In genomic region chr11:24496728-24497396, GRCh38 we compare ENCODE assay signal across 8 cellular contexts.
DNase-seq lines count a peak whose midpoint lies in the region; ATAC-seq and TF ChIP-seq lines count a peak whose summit lies in the region.

Gene LUZP2 (plus strand): TSS chr11:24497053.

- DNase-seq in DMS 273 (lab: John Stamatoyannopoulos, UW; ENCODE audit: unreplicated experiment), result peak; percentile 44
- no peak for DNase-seq in DMS 273 treated with DMSO at 0.1 percent for 48 hours (lab: John Stamatoyannopoulos, UW)
- DNase-seq in brain microvascular endothelial cell, result peak; percentile 18
- peak; percentile 36 for DNase-seq in inferior parietal cortex (ENCODE audit: extremely low spot score)
- no peak for DNase-seq in SIG-M5 treated with dmso at 0.1 percent for 504 hours (lab: John Stamatoyannopoulos, UW; ENCODE audit: unreplicated experiment)

- H3K4me1 ChIP-seq in stomach smooth muscle (ENCODE audit: control insufficient read depth, insufficient read depth, low read length), result peaks cover 4% of the 10 kb centered on the region

- TF ChIP-seq CTCF in brain microvascular endothelial cell (IDR thresholded peaks at IDR 0.05; ENCODE audit: low read depth, low read length, missing control alignments), result no peak

- no peaks in the 10 kb centered on the region for H3K9me3 ChIP-seq in stomach smooth muscle (ENCODE audit: control insufficient read depth in 2 of 2, low read length in 2 of 2)

- in situ Hi-C loops in brain microvascular endothelial cell (cut with HindIII; ENCODE audit: low pct_ligation_motif_present, low sequenced_read_pairs), result no loop called here

- no peak within 1 kb of the TSS for H3K9ac ChIP-seq in stomach smooth muscle (ENCODE audit: low read length in 2 of 2)

- H3K27ac ChIP-seq in brain microvascular endothelial cell (no peak within 1 kb of the TSS), stomach smooth muscle (ENCODE audit: low read length) (no peak within 1 kb of the TSS)

- H3K27me3 ChIP-seq in brain microvascular endothelial cell (replicated peaks), result no peaks in the 10 kb centered on the region
- peaks cover 7 to 8% of the 10 kb centered on the region in 2 donors for H3K27me3 ChIP-seq in stomach smooth muscle (ENCODE audit: control insufficient read depth in 1 of 2, insufficient read depth in 2 of 2, low read length in 2 of 2)

- peak within 1 kb of the TSS; percentile 62 for H3K4me3 ChIP-seq in brain microvascular endothelial cell (ENCODE audit: low read depth, low read length)
- peak within 1 kb of the TSS; percentile 28 to 65 for H3K4me3 ChIP-seq in stomach smooth muscle (ENCODE audit: low read length in 2 of 2)

- no peaks in the 10 kb centered on the region for H3K36me3 ChIP-seq in brain microvascular endothelial cell (replicated peaks)
- no peaks in the 10 kb centered on the region for H3K36me3 ChIP-seq in stomach smooth muscle (ENCODE audit: control insufficient read depth in 2 of 2, insufficient read depth in 2 of 2, low read length in 2 of 2)

- ATAC-seq in GM18873 (IDR thresholded peaks at IDR 0.05; ENCODE audit: low FRiP score, unreplicated experiment) (no peak), HG02610 (IDR thresholded peaks at IDR 0.05; ENCODE audit: unreplicated experiment) (no peak)

Comparison
In these comparisons a context has a peak if more than half of its experiments do, and no peak if none do; other contexts are left out.
1. DNase-seq: peak in DMS 273 (single experiment), brain microvascular endothelial cell (single experiment) and inferior parietal cortex (single experiment); none in DMS 273 treated with DMSO at 0.1 percent for 48 hours (single experiment) and SIG-M5 treated with dmso at 0.1 percent for 504 hours (single experiment).